ENCODE assay signal across 29 cellular contexts in genomic region chr3:30982676-30983075, GRCh38.
"Had no signal": no experiment of that assay in that cellular context is flagged by ENCODE, and none has a peak within 500 bp of the region (broad histone marks: within the 10 kb centered on the region; RNA-seq: fewer than 3 reads in every experiment).

No MANE protein-coding gene starts in this region.

- H3K4me3 ChIP-seq: left lung, lower lobe of right lung, mucosa of descending colon, pancreas, prostate gland, right lobe of liver, smooth muscle cell, stomach, testis, thyroid gland, transverse colon, upper lobe of left lung, vagina had no signal

- H3K4me1 Mint-ChIP-seq: immature natural killer cell, neural crest cell had no signal

- H3K36me3 ChIP-seq: left lung, lower lobe of right lung, pancreas, prostate gland, right lobe of liver, stomach, thyroid gland, transverse colon, upper lobe of left lung, vagina had no signal

- H3K27me3 ChIP-seq: left lung, pancreas, right lobe of liver, stomach, testis, thyroid gland, transverse colon, upper lobe of left lung, vagina had no signal

- H3K9me3 ChIP-seq: left lung, lower lobe of right lung, mucosa of descending colon, pancreas, prostate gland, right lobe of liver, stomach, testis, thyroid gland, transverse colon, upper lobe of left lung, vagina had no signal

- H3K27ac ChIP-seq: left lung, lower lobe of right lung, pancreas, prostate gland, right lobe of liver, stomach, testis, thyroid gland, transverse colon, upper lobe of left lung, vagina had no signal

- ATAC-seq: left colon; left lung; lower lobe of right lung; mucosa of descending colon; naive thymus-derived CD4-positive, alpha-beta T cell; natural killer cell treated with Interleukin-12 subunit alpha and Interleukin-12 subunit beta and Interleukin-15 and Interleukin-18, amount 100 ng/mL, for 72 hours; pancreas; right lobe of liver; stimulated activated naive B cell treated with anti-CD40 and anti-IgM and Interleukin-4, amounts not matched to agents 10 μg/mL and 1 μg/mL and 100 μg/mL, for 72 hours; stimulated activated naive CD8-positive, alpha-beta T cell treated with anti-CD3 and anti-CD28 coated beads, Interleukin-15, Interleukin-2, amounts not matched to agents 100 U/mL and 50 U/mL, for 24 hours had no signal

- H3K4me1 ChIP-seq: left lung, prostate gland, testis, thyroid gland had no signal

- H3K36me3 Mint-ChIP-seq: natural killer cell treated with Interleukin-12 subunit alpha and Interleukin-12 subunit beta and Interleukin-15 and Interleukin-18, amount 100 ng/mL, for 72 hours; stimulated activated naive B cell treated with anti-CD40 and anti-IgM and Interleukin-4, amounts not matched to agents 10 μg/mL and 1 μg/mL and 100 μg/mL, for 72 hours had no signal

- H3K27ac Mint-ChIP-seq: immature natural killer cell; naive thymus-derived CD4-positive, alpha-beta T cell; natural killer cell treated with Interleukin-12 subunit alpha and Interleukin-12 subunit beta and Interleukin-15 and Interleukin-18, amount 100 ng/mL, for 72 hours; stimulated activated naive B cell treated with anti-CD40 and anti-IgM and Interleukin-4, amounts not matched to agents 10 μg/mL and 1 μg/mL and 100 μg/mL, for 72 hours had no signal

- DNase-seq: hippocampal formation; immature natural killer cell; kidney; left colon; left lung; lower lobe of right lung; mammary epithelial cell; mesenchymal stem cell; midbrain; mucosa of descending colon; naive thymus-derived CD4-positive, alpha-beta T cell; nucleus accumbens; pancreas; posterior cingulate gyrus; right lobe of liver; stimulated activated CD4-positive, alpha-beta T cell treated with anti-CD3 and anti-CD28 coated beads, Interleukin-1b, Interleukin-23, amount 100 ng/mL, for 48 hours; stimulated activated CD4-positive, alpha-beta T cell treated with anti-CD3 and anti-CD28 coated beads, Interleukin-4, amount 100 ng/mL, for 1 hour; stimulated activated naive B cell treated with anti-CD40 and anti-IgM and Interleukin-4, amounts not matched to agents 10 μg/mL and 1 μg/mL and 100 μg/mL, for 72 hours; stimulated activated naive CD8-positive, alpha-beta T cell treated with anti-CD3 and anti-CD28 coated beads, Interleukin-15, Interleukin-2, amounts not matched to agents 100 U/mL and 50 U/mL, for 24 hours; stomach; testis; thyroid gland; transverse colon; upper lobe of left lung had no signal

- H3K4me2 ChIP-seq: smooth muscle cell had no signal

- H3K9me3 Mint-ChIP-seq: immature natural killer cell; natural killer cell treated with Interleukin-12 subunit alpha and Interleukin-12 subunit beta and Interleukin-15 and Interleukin-18, amount 100 ng/mL, for 72 hours; neural crest cell; stimulated activated naive B cell treated with anti-CD40 and anti-IgM and Interleukin-4, amounts not matched to agents 10 μg/mL and 1 μg/mL and 100 μg/mL, for 72 hours had no signal

- H3K4me3 Mint-ChIP-seq: immature natural killer cell; naive thymus-derived CD4-positive, alpha-beta T cell; natural killer cell treated with Interleukin-12 subunit alpha and Interleukin-12 subunit beta and Interleukin-15 and Interleukin-18, amount 100 ng/mL, for 72 hours; neural crest cell; stimulated activated naive B cell treated with anti-CD40 and anti-IgM and Interleukin-4, amounts not matched to agents 10 μg/mL and 1 μg/mL and 100 μg/mL, for 72 hours had no signal
